2 cellular contexts compared by ENCODE assay signal in genomic region chr1:2944705-2945104, GRCh38.
A peak's percentile ranks its signal among the peaks of the same experiment; 100 is the strongest.
TF ChIP-seq lines count a peak whose summit lies in the region.

No MANE protein-coding gene starts in this region.

TF ChIP-seq in HEK293, 187 proteins besides CTCF, POLR2A, EP300 and RAD21 (continued from another document and continues in another):
- TF ChIP-seq ZNF341 (tag by site-specific recombination; IDR thresholded peaks at IDR 0.05; ENCODE audit: low read depth) (no peak), SP3 (tag by site-specific recombination; IDR thresholded peaks at IDR 0.05) (no peak), ZNF248 (tag by site-specific recombination; IDR thresholded peaks at IDR 0.05) (no peak), ZNF48 (tag by site-specific recombination; IDR thresholded peaks at IDR 0.05) (no peak), ZNF175 (tag by site-specific recombination; IDR thresholded peaks at IDR 0.05) (no peak), ZNF292 (tag by site-specific recombination; IDR thresholded peaks at IDR 0.05; ENCODE audit: borderline replicate concordance, low read depth) (no peak), ZNF645 (tag by site-specific recombination; IDR thresholded peaks at IDR 0.05) (no peak), ZNF571 (tag by site-specific recombination; IDR thresholded peaks at IDR 0.05) (no peak), KLF10 (tag by site-specific recombination; IDR thresholded peaks at IDR 0.05) (no peak), MYNN (tag by site-specific recombination; IDR thresholded peaks at IDR 0.05; ENCODE audit: borderline replicate concordance) (0 out of 2 replicates have a peak, but pooled peaks have one; percentile 9), ZFHX2 (tag by site-specific recombination; conservative IDR thresholded peaks at IDR 0.05) (0 out of 2 replicates have a peak, but pooled peaks have one; percentile 5), ZSCAN23 (tag by site-specific recombination; IDR thresholded peaks at IDR 0.05) (no peak), ZIC2 (tag by site-specific recombination; IDR thresholded peaks at IDR 0.05) (no peak), ZBTB6 (tag by site-specific recombination; IDR thresholded peaks at IDR 0.05) (no peak), ZNF488 (tag by site-specific recombination; IDR thresholded peaks at IDR 0.05) (0 out of 2 replicates have a peak, but pooled peaks have one; percentile 45), ZNF362 (tag by site-specific recombination; IDR thresholded peaks at IDR 0.05) (no peak), ZNF324 (tag by site-specific recombination; IDR thresholded peaks at IDR 0.05) (no peak), ZNF148 (tag by site-specific recombination; IDR thresholded peaks at IDR 0.05; ENCODE audit: borderline replicate concordance) (0 out of 2 replicates have a peak, but pooled peaks have one; percentile 37), ZBTB49 (tag by site-specific recombination; IDR thresholded peaks at IDR 0.05; ENCODE audit: low read depth) (no peak)

TF ChIP-seq in IMR-90, 13 proteins besides CTCF, POLR2A, EP300 and RAD21 (continued from another document):
- TF ChIP-seq RFX5 (IDR thresholded peaks at IDR 0.05; ENCODE audit: low read depth, low read length), result no peak
- no peak for TF ChIP-seq CHD1 (IDR thresholded peaks at IDR 0.05; ENCODE audit: low read depth, low read length)
- no peak for TF ChIP-seq RCOR1 (IDR thresholded peaks at IDR 0.05; ENCODE audit: insufficient replicate concordance, low read length)
- TF ChIP-seq FOS (IDR thresholded peaks at IDR 0.05; ENCODE audit: low read depth, low read length), result no peak
- TF ChIP-seq USF2 (IDR thresholded peaks at IDR 0.05; ENCODE audit: low read depth, low read length), result no peak
- TF ChIP-seq ELK1 (IDR thresholded peaks at IDR 0.05; ENCODE audit: borderline replicate concordance, low read depth, low read length), result no peak
- no peak for TF ChIP-seq CEBPB (IDR thresholded peaks at IDR 0.05; ENCODE audit: low read depth, low read length)
- no peak for TF ChIP-seq NFE2L2 (IDR thresholded peaks at IDR 0.05; ENCODE audit: low read depth, low read length)
- TF ChIP-seq MAFK (IDR thresholded peaks at IDR 0.05; ENCODE audit: low read depth, low read length), result no peak
- no peak for TF ChIP-seq MXI1 (IDR thresholded peaks at IDR 0.05; ENCODE audit: borderline replicate concordance, low read depth, low read length)
- TF ChIP-seq BHLHE40 (IDR thresholded peaks at IDR 0.05; ENCODE audit: low read depth, low read length), result no peak
TF ChIP-seq in IMR-90: peak in this region for 0.
